Comparison of ENCODE assay signal across 8 cellular contexts in the genomic region with DNA sequence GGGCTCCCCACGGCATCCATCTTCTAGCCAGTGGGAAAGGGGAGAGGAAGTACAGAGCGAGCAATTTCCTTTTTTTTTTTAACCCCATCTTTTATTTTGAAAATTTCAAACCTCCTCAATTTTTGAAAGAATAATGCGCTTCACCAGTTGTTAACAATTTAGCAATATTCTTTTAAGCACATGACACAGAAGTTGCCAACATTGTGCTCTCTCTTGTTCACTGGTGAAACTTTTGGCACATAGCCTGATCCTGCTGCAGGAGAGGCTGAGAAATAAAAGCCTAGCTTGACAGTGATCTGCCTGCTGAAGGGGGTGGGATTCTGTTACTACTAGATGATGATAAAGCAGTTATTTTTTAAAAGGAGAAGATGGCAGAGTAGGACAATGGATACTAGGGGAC. TPM values are rescaled to one million over a fixed set of nuclear protein-coding genes. Genes with fewer than 3 reads are reported as not detected.
DNase-seq lines count a peak whose midpoint lies in the region; TF ChIP-seq lines count a peak whose summit lies in the region.

No MANE protein-coding gene starts in this region.

- peaks cover 27% of the 10 kb centered on the region for H4K20me1 ChIP-seq in osteoblast (ENCODE audit: insufficient read depth, low read length)

- H3K36me3 ChIP-seq in osteoblast (ENCODE audit: insufficient read depth, low read length): no peaks in the 10 kb centered on the region

- peaks cover 20% of the 10 kb centered on the region for H3K4me1 ChIP-seq in osteoblast (ENCODE audit: insufficient read depth, low read length)

- no peak overlapping the region for H3K4me3 ChIP-seq in osteoblast (ENCODE audit: insufficient read depth, low read length)

- no peaks in the 10 kb centered on the region for H3K9me3 ChIP-seq in osteoblast (ENCODE audit: low read depth, low read length)

- no peak overlapping the region for H3K4me2 ChIP-seq in osteoblast (ENCODE audit: insufficient read depth, low read length)

- no peak for TF ChIP-seq CTCF in osteoblast (IDR thresholded peaks at IDR 0.05; ENCODE audit: extremely low read depth, low read depth, low read length)

- H2AFZ ChIP-seq in osteoblast (ENCODE audit: low read length): no peak overlapping the region

- DNase-seq in COR-L47 (lab: John Stamatoyannopoulos, UW) (peak; percentile 40), NCI-H345 (lab: John Stamatoyannopoulos, UW) (peak; percentile 58), dermis blood vessel endothelial cell (peak; percentile 60), osteoblast (ENCODE audit: insufficient read length, low spot score, missing footprints) (peak; percentile 60), cerebellar cortex (ENCODE audit: low spot score) (no peak), HK-2 (ENCODE audit: unreplicated experiment) (no peak), SK-N-DZ (ENCODE audit: low spot score) (no peak), iPS-NIHi7 (ENCODE audit: extremely low spot score) (no peak)

- no peak overlapping the region for H3K27ac ChIP-seq in osteoblast (ENCODE audit: low read depth, low read length)

- H3K79me2 ChIP-seq in osteoblast (ENCODE audit: insufficient read depth, low read length): peaks cover 38% of the 10 kb centered on the region

- no peaks in the 10 kb centered on the region for H3K27me3 ChIP-seq in osteoblast (ENCODE audit: insufficient read depth, low read length)

RNA-seq across cellular contexts. Expression of a gene that starts 12.9 kb away (rescaled TPM):
- 19.9 and 22.8 TPM in 2 replicates for total RNA-seq in dermis blood vessel endothelial cell
- total RNA-seq in osteoblast: 19.7 and 27.5 TPM in 2 replicates
- polyA plus RNA-seq in SK-N-DZ (2014; cell fraction: cytosol; rRNA removed): 10.3 and 14.5 TPM in 2 replicates
- 14.1 and 41.3 TPM in 2 replicates for polyA plus RNA-seq in SK-N-DZ (2014; cell fraction: nucleus; rRNA removed)

RNA-seq across cellular contexts. Expression of a gene that starts 13.1 kb away (rescaled TPM):
- total RNA-seq in dermis blood vessel endothelial cell: 2.4 and 3.7 TPM in 2 replicates
- 2.9 TPM in 2 replicates for total RNA-seq in osteoblast
- 1.5 and 1.9 TPM in 2 replicates for polyA plus RNA-seq in SK-N-DZ (2014; cell fraction: cytosol; rRNA removed)
- 1.6 and 3.4 TPM in 2 replicates for polyA plus RNA-seq in SK-N-DZ (2014; cell fraction: nucleus; rRNA removed)

RNA-seq across cellular contexts. Expression of a gene that starts 38.9 kb away (rescaled TPM):
- total RNA-seq in dermis blood vessel endothelial cell (not detected in 2 replicates), osteoblast (not detected in 2 replicates)
- polyA plus RNA-seq in SK-N-DZ (2014; cell fraction: cytosol; rRNA removed): not detected in 2 replicates
- not detected in 2 replicates for polyA plus RNA-seq in SK-N-DZ (2014; cell fraction: nucleus; rRNA removed)

RNA-seq across cellular contexts. Expression of a gene that starts 44.4 kb away (rescaled TPM):
- 12.1 and 17.3 TPM in 2 replicates for total RNA-seq in dermis blood vessel endothelial cell
- total RNA-seq in osteoblast: 17.0 and 18.6 TPM in 2 replicates
- 16.0 and 22.4 TPM in 2 replicates for polyA plus RNA-seq in SK-N-DZ (2014; cell fraction: cytosol; rRNA removed)
- 12.6 and 13.5 TPM in 2 replicates for polyA plus RNA-seq in SK-N-DZ (2014; cell fraction: nucleus; rRNA removed)

RNA-seq across cellular contexts. Expression of a gene that starts 55.4 kb away (rescaled TPM):
- total RNA-seq in dermis blood vessel endothelial cell (6.4 and 8.0 TPM in 2 replicates), osteoblast (9.7 and 11.2 TPM in 2 replicates)
- polyA plus RNA-seq in SK-N-DZ (2014; cell fraction: cytosol; rRNA removed): 12.0 and 13.4 TPM in 2 replicates
- 8.6 and 17.7 TPM in 2 replicates for polyA plus RNA-seq in SK-N-DZ (2014; cell fraction: nucleus; rRNA removed)

Comparison
In these comparisons a context has a peak if more than half of its experiments do, and no peak if none do; other contexts are left out.
1. DNase-seq: peak in COR-L47 (single experiment), NCI-H345 (single experiment), dermis blood vessel endothelial cell (single experiment) and osteoblast (single experiment); none in cerebellar cortex (single experiment), HK-2 (single experiment), SK-N-DZ (single experiment) and iPS-NIHi7 (single experiment).